ENCODE assay signal across 2 cellular contexts in genomic region chr1:1508775-1509464, GRCh38. TPM values are rescaled to one million over a fixed set of nuclear protein-coding genes. Genes with fewer than 3 reads are reported as not detected.
"Had no signal": no experiment of that assay in that cellular context is flagged by ENCODE, and none has a peak within 500 bp of the region (broad histone marks: within the 10 kb centered on the region; RNA-seq: fewer than 3 reads in every experiment).

No MANE protein-coding gene starts in this region.

RNA-seq across cellular contexts. Expression of gene ATAD3C, which starts 59.4 kb away (rescaled TPM):
- total RNA-seq: LHCN-M2, SJSA1 had no signal
